Comparison of ENCODE assay signal across 24 cellular contexts in the genomic region with DNA sequence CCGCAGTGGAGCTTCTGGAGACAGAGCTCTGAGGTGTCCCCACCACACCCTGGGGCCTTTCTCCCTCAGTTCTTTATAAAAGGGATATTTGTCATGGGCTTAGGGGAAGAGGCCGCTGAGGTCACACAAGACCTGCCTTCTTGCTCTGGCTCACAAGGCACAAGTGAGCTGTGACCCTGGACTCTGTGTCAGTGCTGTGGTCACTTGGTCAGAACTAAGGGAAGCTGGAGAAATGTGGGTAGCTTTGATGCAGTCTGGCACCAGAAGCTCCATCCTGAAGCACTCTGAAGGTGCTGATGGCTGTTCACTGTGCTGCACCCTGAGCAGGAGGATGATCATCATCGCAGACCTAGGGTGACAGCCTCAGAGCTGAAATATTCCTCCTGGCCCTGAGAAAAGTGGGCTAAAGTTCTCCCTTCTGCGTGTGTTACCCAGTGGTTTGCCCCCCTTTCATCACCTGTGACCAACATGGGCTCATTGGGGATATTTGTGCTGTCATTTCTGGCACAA. TPM values are rescaled to one million over a fixed set of nuclear protein-coding genes. Genes with fewer than 3 reads are reported as not detected.
DNase-seq lines count a peak whose midpoint lies in the region; ATAC-seq, FAIRE-seq and TF ChIP-seq lines count a peak whose summit lies in the region.
"Had no signal": no experiment of that assay in that cellular context is flagged by ENCODE, and none has a peak within 500 bp of the region (broad histone marks: within the 10 kb centered on the region; RNA-seq: fewer than 3 reads in every experiment).

No MANE protein-coding gene starts in this region.

- no peak overlapping the region for H4K91ac ChIP-seq in H1 (replicated peaks; ENCODE audit: insufficient read length, low read length)

- peaks cover 75 to 91% (median 83%) of the 10 kb centered on the region in 4 experiments for H3K27me3 ChIP-seq in H1 (replicated peaks in 1 of 4; ENCODE audit: control insufficient read depth in 3 of 4, extremely low read depth in 1 of 4, insufficient read depth in 3 of 4, low read length in 3 of 4)
- H3K27me3 ChIP-seq: MG63 had no signal

- no peaks in the 10 kb centered on the region for H3K79me2 ChIP-seq in H1 (ENCODE audit: control insufficient read depth in 1 of 2, insufficient read depth in 2 of 2, low read length in 2 of 2)

- in situ Hi-C loops in GM13977 (cut with MboI; ENCODE audit: low pct_unique_long_range_greater_than_20kb, low sequenced_read_pairs, unreplicated experiment) = loop anchor here (5.0 to 25.0 kb wide), 2 partner anchors 249 to 921 kb away; a partner anchor contains a TSS

- H4K20me1 ChIP-seq in H1 (replicated peaks in 1 of 2; ENCODE audit: control insufficient read depth in 1 of 2, insufficient read depth in 2 of 2, low read length in 2 of 2) = peaks cover 5 to 21% of the 10 kb centered on the region in 2 experiments

- no peak overlapping the region for H2BK5ac ChIP-seq in H1 (ENCODE audit: low read depth, low read length)

- peaks cover 24% of the 10 kb centered on the region for H3K4me1 Mint-ChIP-seq in activated T-cell treated with anti-CD3 and anti-CD28 coated beads, Interleukin-2, amount 50 U/mL, for 72 hours (ENCODE audit: low read depth)
- H3K4me1 Mint-ChIP-seq in stimulated activated naive B cell treated with anti-CD40 and anti-IgM and Interleukin-4, amounts not matched to agents 10 μg/mL and 1 μg/mL and 100 μg/mL, for 72 hours = peaks cover 42 to 46% of the 10 kb centered on the region in 2 donors
- H3K4me1 Mint-ChIP-seq: H9 had no signal

- H3K79me1 ChIP-seq in H1 (ENCODE audit: low read depth, low read length) = no peaks in the 10 kb centered on the region

- no peak overlapping the region for H3K56ac ChIP-seq in H1 (replicated peaks; ENCODE audit: insufficient read length, low read depth, low read length)

- H3K23me2 ChIP-seq in H1 (ENCODE audit: low read depth, low read length) = no peaks in the 10 kb centered on the region

- peaks cover 4% of the 10 kb centered on the region for H3K27me3 Mint-ChIP-seq in activated T-cell treated with anti-CD3 and anti-CD28 coated beads, Interleukin-2, amount 50 U/mL, for 72 hours (ENCODE audit: low read depth)
- no peaks in the 10 kb centered on the region for H3K27me3 Mint-ChIP-seq in stimulated activated naive B cell treated with anti-CD40 and anti-IgM and Interleukin-4, amounts not matched to agents 10 μg/mL and 1 μg/mL and 100 μg/mL, for 72 hours

- no peaks in the 10 kb centered on the region for H3K36me3 ChIP-seq in H1 (ENCODE audit: control insufficient read depth in 2 of 4, insufficient read depth in 4 of 4, low read length in 3 of 4)
- H3K36me3 ChIP-seq: MG63 had no signal

- H3K4me3 ChIP-seq in H1 (ENCODE audit: extremely low read depth in 1 of 4, insufficient read depth in 2 of 4, low read depth in 3 of 4, low read length in 4 of 4) = no peak overlapping the region
- H3K4me3 ChIP-seq: MG63 had no signal

- no peak overlapping the region for H2BK12ac ChIP-seq in H1 (ENCODE audit: low read depth, low read length)

- H3K4me2 ChIP-seq in H1 (ENCODE audit: insufficient read depth in 1 of 2, low read depth in 2 of 2, low read length in 2 of 2) = no peak overlapping the region

- TF ChIP-seq RAD21 in H1 (IDR thresholded peaks at IDR 0.05 in 1 of 2, conservative IDR thresholded peaks at IDR 0.05 in 1 of 2; ENCODE audit: low read depth in 2 of 2, low read length in 2 of 2) = no peak

- no peak for TF ChIP-seq POLR2A in GM12892 (IDR thresholded peaks at IDR 0.05; ENCODE audit: low read depth, low read length)
- TF ChIP-seq POLR2A in H1 (IDR thresholded peaks at IDR 0.05; ENCODE audit: control extremely low read depth in 1 of 2, low read depth in 2 of 2, low read length in 2 of 2) = no peak

- H2BK20ac ChIP-seq in H1 (ENCODE audit: low read length) = no peak overlapping the region

- H3K36me3 Mint-ChIP-seq in activated T-cell treated with anti-CD3 and anti-CD28 coated beads, Interleukin-2, amount 50 U/mL, for 72 hours (ENCODE audit: insufficient read depth in 2 of 2) = no peaks in the 10 kb centered on the region
- no peaks in the 10 kb centered on the region for H3K36me3 Mint-ChIP-seq in stimulated activated naive B cell treated with anti-CD40 and anti-IgM and Interleukin-4, amounts not matched to agents 10 μg/mL and 1 μg/mL and 100 μg/mL, for 72 hours
- H3K36me3 Mint-ChIP-seq: CD8-positive, alpha-beta T cell had no signal

- no peak overlapping the region for H3K27ac ChIP-seq in H1 (ENCODE audit: low read depth, low read length)

- no peak overlapping the region for H3K4me3 Mint-ChIP-seq in activated T-cell treated with anti-CD3 and anti-CD28 coated beads, Interleukin-2, amount 50 U/mL, for 72 hours
- peak overlapping the region in 1 of 2 donors; percentile 0 for H3K4me3 Mint-ChIP-seq in stimulated activated naive B cell treated with anti-CD40 and anti-IgM and Interleukin-4, amounts not matched to agents 10 μg/mL and 1 μg/mL and 100 μg/mL, for 72 hours
- H3K4me3 Mint-ChIP-seq: CD8-positive, alpha-beta T cell; H9; HFFc6 had no signal

- TF ChIP-seq EP300 in H1 (IDR thresholded peaks at IDR 0.05; ENCODE audit: borderline replicate concordance in 1 of 2, low read depth in 2 of 2, low read length in 2 of 2) = no peak

- whole genome bisulfite sequencing in H1 (ENCODE audit: extremely low coverage in 1 of 2, insufficient coverage in 1 of 2, insufficient read length in 1 of 2, insufficient replicate concordance in 2 of 2, low coverage in 1 of 2, low lambda C conversion rate in 2 of 2, missing lambda C conversion rate in 1 of 2), 2 experiments = 69% methylated on average over 4 of the region's 4 CpGs; no CpG with 5 or more reads in 1 of the 2 experiments

- no peak overlapping the region for H2AK5ac ChIP-seq in H1 (ENCODE audit: low read depth, low read length)

- FAIRE-seq in GM12892 (lab: Jason Lieb, UNC) = peak; percentile 64
- FAIRE-seq in H1 (lab: Jason Lieb, UNC) = no peak

- H4K8ac ChIP-seq in H1 (ENCODE audit: extremely low read depth, insufficient read depth, low read length) = no peak overlapping the region

- peak; percentile 58 to 62 for ATAC-seq in activated T-cell treated with anti-CD3 and anti-CD28 coated beads, Interleukin-2, amount 50 U/mL, for 72 hours (replicated peaks in 1 of 2)
- peak; percentile 36 to 38 for ATAC-seq in stimulated activated naive B cell treated with anti-CD40 and anti-IgM and Interleukin-4, amounts not matched to agents 10 μg/mL and 1 μg/mL and 100 μg/mL, for 72 hours (replicated peaks)
- ATAC-seq: CD8-positive, alpha-beta T cell; PC-3 had no signal

- H3K14ac ChIP-seq in H1 (ENCODE audit: insufficient read length) = no peak overlapping the region

- no peak overlapping the region for H3K23ac ChIP-seq in H1 (ENCODE audit: insufficient read length)

- H3K9me3 Mint-ChIP-seq in activated T-cell treated with anti-CD3 and anti-CD28 coated beads, Interleukin-2, amount 50 U/mL, for 72 hours = no peaks in the 10 kb centered on the region
- no peaks in the 10 kb centered on the region for H3K9me3 Mint-ChIP-seq in stimulated activated naive B cell treated with anti-CD40 and anti-IgM and Interleukin-4, amounts not matched to agents 10 μg/mL and 1 μg/mL and 100 μg/mL, for 72 hours
- H3K9me3 Mint-ChIP-seq: CD8-positive, alpha-beta T cell; HFFc6 had no signal

- POLR2A ChIA-PET in H1 (lab: Charles Lee; ENCODE audit: partially characterized antibody) = no interaction called here

- H4K5ac ChIP-seq in H1 (ENCODE audit: insufficient read length, low read depth, low read length) = no peak overlapping the region

- no peaks in the 10 kb centered on the region for H3K4me1 ChIP-seq in H1 (replicated peaks in 1 of 4; ENCODE audit: control insufficient read depth in 3 of 4, insufficient read depth in 4 of 4, low read length in 3 of 4)

- no peak for DNase-seq in activated T-cell treated with anti-CD3 and anti-CD28 coated beads, Interleukin-2, amount 50 U/mL, for 72 hours
- no peak for DNase-seq in activated T-cell treated with anti-CD3 and anti-CD28 coated beads, Interleukin-2, amount 50 U/mL, for 1 hour
- DNase-seq in GM12892 (ENCODE audit: insufficient read length) (no peak), H1 (ENCODE audit: low read depth in 1 of 2, low spot score in 2 of 2) (no peak), NCI-H1694 treated with DMSO at 0.1 percent for 48 hours (lab: John Stamatoyannopoulos, UW) (no peak), cortex of kidney (lab: John Stamatoyannopoulos, UW) (no peak), GM13977 (ENCODE audit: low spot score) (no peak)
- DNase-seq in stimulated activated naive B cell treated with anti-CD40 and anti-IgM and Interleukin-4, amounts not matched to agents 10 μg/mL and 1 μg/mL and 100 μg/mL, for 72 hours = no peak
- DNase-seq: CD8-positive, alpha-beta T cell; GDM1; H9; HFFc6; Kasumi-1; MG63; NCI-H1417; NCI-H187; NCI-H446 treated with DMSO at 0.1 percent for 48 hours; NCI-H526 treated with DMSO at 0.1 percent for 48 hours; PC-3; Right ventricle myocardium superior had no signal

- CTCF ChIA-PET in H1 (lab: Charles Lee; ENCODE audit: partially characterized antibody) = interaction anchor here (1.6 to 4.2 kb wide), 3 partner anchors 9 to 19 kb away, joined by 8 to 21 read pairs (median 13); no protein-coding TSS in a partner anchor

- H2BK120ac ChIP-seq in H1 (replicated peaks; ENCODE audit: low read depth, low read length) = no peak overlapping the region

- no peak overlapping the region for H3K9ac ChIP-seq in H1 (replicated peaks in 1 of 4; ENCODE audit: extremely low read depth in 1 of 4, low read depth in 3 of 4, low read length in 3 of 4)

- no peaks in the 10 kb centered on the region for H3K9me3 ChIP-seq in H1 (ENCODE audit: insufficient read depth in 2 of 2, low read depth in 1 of 2, low read length in 1 of 2)

- H3K4ac ChIP-seq in H1 (replicated peaks; ENCODE audit: insufficient read length, low read depth, low read length) = no peak overlapping the region

- no peak overlapping the region for H2BK15ac ChIP-seq in H1 (ENCODE audit: low read length)

- no peak overlapping the region for H3K27ac Mint-ChIP-seq in activated T-cell treated with anti-CD3 and anti-CD28 coated beads, Interleukin-2, amount 50 U/mL, for 72 hours
- H3K27ac Mint-ChIP-seq in stimulated activated naive B cell treated with anti-CD40 and anti-IgM and Interleukin-4, amounts not matched to agents 10 μg/mL and 1 μg/mL and 100 μg/mL, for 72 hours = peak overlapping the region; percentile 26
- H3K27ac Mint-ChIP-seq: CD8-positive, alpha-beta T cell; H9; HFFc6 had no signal

- no peak overlapping the region for H3K18ac ChIP-seq in H1 (ENCODE audit: extremely low read depth, low read length)

- no peak overlapping the region for H2AFZ ChIP-seq in H1 (ENCODE audit: low read length)

- TF ChIP-seq CTCF in H1 (IDR thresholded peaks at IDR 0.05; ENCODE audit: control extremely low read depth in 1 of 3, insufficient read depth in 1 of 3, low read depth in 1 of 3, low read length in 3 of 3) (no peak), GM13977 (IDR thresholded peaks at IDR 0.05; ENCODE audit: extremely low read depth, insufficient read depth, missing control alignments) (no peak)

RNA-seq across cellular contexts. Expression of a gene that starts 28.1 kb away (rescaled TPM):
- total RNA-seq in activated T-cell treated with anti-CD3 and anti-CD28 coated beads, Interleukin-2, amount 50 U/mL, for 72 hours = not detected
- not detected for polyA plus RNA-seq in GM12892 (2012; ENCODE audit: missing spikeins)
- not detected in 2 replicates for total RNA-seq in H1 (2021; fragmentation: NEBNext Ultra II Directional; extraction: Animal tissue kit (Norgen Biotek cat#: 25700))
- polyA plus RNA-seq in H1 (2011; rRNA removed) = not detected in 2 replicates
- polyA plus RNA-seq in H1 (2011; cell fraction: cytosol; rRNA removed) = not detected
- not detected for polyA plus RNA-seq in H1 (2011; cell fraction: nucleus; rRNA removed)
- not detected in 4 replicates for polyA plus RNA-seq in H1 (2012, experiment 1 of 2)
- not detected for polyA plus RNA-seq in H1 (2012, experiment 2 of 2)
- polyA plus RNA-seq in H1 (2013, experiment 1 of 2) = not detected
- polyA plus RNA-seq in H1 (2013, experiment 2 of 2) = not detected
- polyA minus RNA-seq in H1 (2011; rRNA and poly(A)+ RNA removed) = not detected in 2 replicates
- polyA minus RNA-seq in H1 (2011; cell fraction: cytosol; rRNA and poly(A)+ RNA removed) = not detected
- polyA minus RNA-seq in H1 (2011; cell fraction: nucleus; rRNA and poly(A)+ RNA removed) = not detected
- total RNA-seq: A172; CD8-positive, alpha-beta T cell; H9; HFFc6; PC-3; Right ventricle myocardium superior; RPMI7951; SK-MEL-5 had no signal
- polyA plus RNA-seq: BJ had no signal
